Comparison of ENCODE assay signal across 15 cellular contexts in genomic region chr2:62856228-62857040, GRCh38.
DNase-seq lines count a peak whose midpoint lies in the region; ATAC-seq and TF ChIP-seq lines count a peak whose summit lies in the region.
"Had no signal": no experiment of that assay in that cellular context is flagged by ENCODE, and none has a peak within 500 bp of the region (broad histone marks: within the 10 kb centered on the region; RNA-seq: fewer than 3 reads in every experiment).

No MANE protein-coding gene starts in this region.

- H3K23ac ChIP-seq in trophoblast cell (ENCODE audit: low read length): peak overlapping the region; percentile 25

- H3K4me1 ChIP-seq in left ventricle myocardium inferior (no peaks in the 10 kb centered on the region), trophoblast cell (ENCODE audit: control insufficient read depth in 1 of 2, insufficient read depth in 2 of 2, low read length in 2 of 2) (no peaks in the 10 kb centered on the region)
- H3K4me1 ChIP-seq: BLaER1 treated with 17β-estradiol and CSF1 and Interleukin-3, amounts not matched to agents 10 nM and 100 nM; SJCRH30 had no signal

- H3K14ac ChIP-seq in trophoblast cell (ENCODE audit: low read length): no peak overlapping the region

- no peaks in the 10 kb centered on the region for H3K79me1 ChIP-seq in trophoblast cell (ENCODE audit: low read length)

- H4K8ac ChIP-seq in trophoblast cell (ENCODE audit: low read depth, low read length): no peak overlapping the region

- H3K4ac ChIP-seq in trophoblast cell (ENCODE audit: low read depth, low read length): no peak overlapping the region

- H3K27me3 ChIP-seq in left ventricle myocardium inferior (ENCODE audit: low read depth) (no peaks in the 10 kb centered on the region), trophoblast cell (ENCODE audit: insufficient read depth, low read length) (no peaks in the 10 kb centered on the region)
- H3K27me3 ChIP-seq: BLaER1 treated with 17β-estradiol and CSF1 and Interleukin-3, amounts not matched to agents 10 nM and 100 nM; SJCRH30 had no signal

- peak; percentile 30 for TF ChIP-seq CTCF in left ventricle myocardium inferior (IDR thresholded peaks at IDR 0.05; ENCODE audit: borderline replicate concordance)

- H3K9me3 ChIP-seq in left ventricle myocardium inferior (replicated peaks) (peaks cover 13% of the 10 kb centered on the region), trophoblast cell (ENCODE audit: insufficient read depth, low read depth, low read length) (peaks cover 6% of the 10 kb centered on the region)
- H3K9me3 ChIP-seq: SJCRH30 had no signal

- DNase-seq in LHCN-M2 (ENCODE audit: low read depth): peak; percentile 2
- DNase-seq in SK-MEL-5 (ENCODE audit: low read depth, low spot score): peak; percentile 7
- peak; percentile 38 for DNase-seq in left ventricle myocardium inferior
- DNase-seq in trophoblast cell: no peak
- no peak for DNase-seq in NK-92 treated with Interleukin-12 subunit alpha and Interleukin-12 subunit beta, amount 100 ng/mL, for 24 hours (lab: John Stamatoyannopoulos, UW)
- DNase-seq: KBM-7, NCI-H1105, NCI-H1930, NCI-H2171 treated with DMSO at 0.1 percent for 48 hours, NCI-H510A, SJCRH30 had no signal

- ATAC-seq in GM21528 (IDR thresholded peaks at IDR 0.05; ENCODE audit: low FRiP score, unreplicated experiment): no peak
- no peak for ATAC-seq in GM18861 (IDR thresholded peaks at IDR 0.05; ENCODE audit: unreplicated experiment)
- ATAC-seq: GM12878 had no signal

- H2BK5ac ChIP-seq in trophoblast cell (ENCODE audit: low read depth, low read length, poor library complexity): no peak overlapping the region

- no peak overlapping the region for H2BK12ac ChIP-seq in trophoblast cell (ENCODE audit: low read length)

- H3K9ac ChIP-seq in trophoblast cell (ENCODE audit: low read length): peak overlapping the region; percentile 12
- H3K9ac ChIP-seq: BLaER1 treated with 17β-estradiol and CSF1 and Interleukin-3, amounts not matched to agents 10 nM and 100 nM had no signal

- no peak overlapping the region for H3K4me2 ChIP-seq in trophoblast cell (ENCODE audit: low read length)
- H3K4me2 ChIP-seq: BLaER1 treated with 17β-estradiol and CSF1 and Interleukin-3, amounts not matched to agents 10 nM and 100 nM had no signal

- H2AK5ac ChIP-seq in trophoblast cell (ENCODE audit: low read length): no peak overlapping the region

- H2BK120ac ChIP-seq in trophoblast cell (ENCODE audit: insufficient read depth, low read length, poor library complexity): no peak overlapping the region

- peaks cover 30% of the 10 kb centered on the region for H3K36me3 ChIP-seq in left ventricle myocardium inferior
- peaks cover 24 to 29% of the 10 kb centered on the region in 2 experiments for H3K36me3 ChIP-seq in trophoblast cell (ENCODE audit: control insufficient read depth in 1 of 2, insufficient read depth in 2 of 2, low read length in 2 of 2)

- H3K79me2 ChIP-seq in trophoblast cell (ENCODE audit: control insufficient read depth, insufficient read depth, low read length, poor library complexity): no peaks in the 10 kb centered on the region

- no peak overlapping the region for H4K12ac ChIP-seq in trophoblast cell (ENCODE audit: low read depth, low read length)

- H2AFZ ChIP-seq in trophoblast cell (ENCODE audit: insufficient read depth, low read length, poor library complexity): no peak overlapping the region

- H3K18ac ChIP-seq in trophoblast cell (ENCODE audit: low read length): no peak overlapping the region

- intact Hi-C loops in left ventricle myocardium inferior (cut with micrococcal nuclease): no loop called here

- no CpG with 5 or more reads among the region's 6 CpGs for WGBS in trophoblast cell (ENCODE audit: extremely low coverage, insufficient coverage, insufficient read length)

- no peak overlapping the region for H4K91ac ChIP-seq in trophoblast cell (ENCODE audit: low read depth, low read length)

- H3K4me3 ChIP-seq in left ventricle myocardium inferior (no peak overlapping the region), trophoblast cell (ENCODE audit: low read depth, low read length) (no peak overlapping the region)
- H3K4me3 ChIP-seq: BLaER1 treated with 17β-estradiol and CSF1 and Interleukin-3, amounts not matched to agents 10 nM and 100 nM; GM12878; SJCRH30 had no signal

- in situ Hi-C loops in SK-MEL-5 (cut with HindIII; ENCODE audit: low pct_unique_long_range_greater_than_20kb, low sequenced_read_pairs): no loop called here

- no peak overlapping the region for H3K27ac ChIP-seq in left ventricle myocardium inferior (replicated peaks)
- H3K27ac ChIP-seq in trophoblast cell (ENCODE audit: low read depth, low read length): no peak overlapping the region
- H3K27ac ChIP-seq: BLaER1 treated with 17β-estradiol and CSF1 and Interleukin-3, amounts not matched to agents 10 nM and 100 nM; SJCRH30 had no signal

Comparison
In these comparisons a context has a peak if more than half of its experiments do, and no peak if none do; other contexts are left out.
1. DNase-seq: peak in LHCN-M2 (single experiment), SK-MEL-5 (single experiment) and left ventricle myocardium inferior (single experiment); none in trophoblast cell (0 of 2) and NK-92 treated with Interleukin-12 subunit alpha and Interleukin-12 subunit beta, amount 100 ng/mL, for 24 hours (single experiment).